In the genomic region with DNA sequence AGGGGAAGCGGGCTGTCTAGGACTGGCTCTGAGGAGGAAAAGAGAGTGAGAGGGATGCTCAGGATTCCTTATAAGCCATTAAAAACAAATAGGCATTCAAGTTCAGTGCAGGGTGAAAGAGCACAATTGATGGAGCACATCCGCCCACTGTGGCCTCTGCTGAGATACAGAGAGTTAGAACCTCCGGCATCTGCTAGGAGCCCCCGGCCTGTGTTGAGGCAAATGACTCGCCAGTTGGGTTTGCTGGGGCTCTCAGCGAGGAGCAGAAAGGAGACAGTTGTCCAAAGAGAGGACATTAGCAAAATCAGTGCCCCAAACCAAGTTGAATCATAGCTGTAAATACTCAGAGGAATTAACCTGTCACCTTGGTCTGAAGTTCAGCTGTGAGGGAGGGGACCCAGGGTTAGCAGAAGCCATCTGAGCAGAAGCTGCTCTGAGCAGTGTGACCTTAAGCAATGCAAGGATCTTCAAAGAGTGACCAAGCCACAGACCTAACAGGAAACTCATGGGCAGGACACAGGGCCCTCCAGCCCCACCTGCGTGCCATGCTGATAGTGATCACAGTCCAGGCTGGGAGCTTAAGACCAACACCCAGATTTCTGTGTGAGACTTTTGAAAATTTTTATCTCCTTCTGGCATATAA, we compare ENCODE assay signal across 17 cellular contexts. TPM values are rescaled to one million over a fixed set of nuclear protein-coding genes. Genes with fewer than 3 reads are reported as not detected.
"Had no signal": no experiment of that assay in that cellular context is flagged by ENCODE, and none has a peak within 500 bp of the region (broad histone marks: within the 10 kb centered on the region; RNA-seq: fewer than 3 reads in every experiment).

No MANE protein-coding gene starts in this region.

- H3K4me3 ChIP-seq: left lung, right atrium auricular region, stomach, thoracic aorta had no signal

- DNase-seq: activated B cell treated with CpG ODN at 0.5 μM for 24 hours; activated CD4-positive, alpha-beta T cell treated with anti-CD3 and anti-CD28 coated beads for 48 hours; dermis blood vessel endothelial cell; islet precursor cell; left lung; mammary epithelial cell; naive thymus-derived CD8-positive, alpha-beta T cell; nucleus accumbens; stimulated activated CD4-positive, alpha-beta T cell treated with anti-CD3 and anti-CD28 coated beads, Interleukin-4, amount 100 ng/mL, for 24 hours; stomach; T-helper 2 cell had no signal

- H3K4me3 Mint-ChIP-seq: activated B cell treated with CpG ODN at 0.5 μM for 24 hours; activated T-helper 1 cell treated with anti-CD3 and anti-CD28 coated beads, Interleukin-12 subunit alpha, Interleukin-12 subunit beta, Interleukin-2, Interleukin-4 antibody, amounts not matched to agents 30 ng/mL and 10 ng/mL and 1 ng/mL, durations not matched to agents 14 hours and 24 hours and 36 hours; naive thymus-derived CD8-positive, alpha-beta T cell had no signal

- H3K27me3 Mint-ChIP-seq: activated B cell treated with CpG ODN at 0.5 μM for 24 hours; naive thymus-derived CD8-positive, alpha-beta T cell had no signal

- H3K9me3 Mint-ChIP-seq: activated B cell treated with CpG ODN at 0.5 μM for 24 hours; activated T-helper 1 cell treated with anti-CD3 and anti-CD28 coated beads, Interleukin-12 subunit alpha, Interleukin-12 subunit beta, Interleukin-2, Interleukin-4 antibody, amounts not matched to agents 30 ng/mL and 10 ng/mL and 1 ng/mL, durations not matched to agents 14 hours and 24 hours and 36 hours; naive thymus-derived CD8-positive, alpha-beta T cell had no signal

- FAIRE-seq: astrocyte, bronchial epithelial cell had no signal

- H3K36me3 ChIP-seq: right atrium auricular region, stomach, thoracic aorta had no signal

- H3K4me1 ChIP-seq: left lung, right atrium auricular region had no signal

- H3K27ac ChIP-seq: left lung, right atrium auricular region, stomach, thoracic aorta had no signal

- H3K9me3 ChIP-seq: left lung, right atrium auricular region, stomach, thoracic aorta had no signal

- H3K4me1 Mint-ChIP-seq: activated B cell treated with CpG ODN at 0.5 μM for 24 hours had no signal

- H3K27ac Mint-ChIP-seq: activated B cell treated with CpG ODN at 0.5 μM for 24 hours; activated T-helper 1 cell treated with anti-CD3 and anti-CD28 coated beads, Interleukin-12 subunit alpha, Interleukin-12 subunit beta, Interleukin-2, Interleukin-4 antibody, amounts not matched to agents 30 ng/mL and 10 ng/mL and 1 ng/mL, durations not matched to agents 14 hours and 24 hours and 36 hours; naive thymus-derived CD8-positive, alpha-beta T cell had no signal

- H3K27me3 ChIP-seq: left lung, right atrium auricular region, stomach had no signal

- ATAC-seq: left lung; naive thymus-derived CD8-positive, alpha-beta T cell had no signal

- H3K36me3 Mint-ChIP-seq: naive thymus-derived CD8-positive, alpha-beta T cell had no signal

RNA-seq across cellular contexts. Expression of a gene that starts 23.3 kb away (rescaled TPM):
- total RNA-seq: astrocyte, bronchial epithelial cell, chondrocyte, dermis blood vessel endothelial cell, mammary epithelial cell had no signal
- polyA plus RNA-seq: mammary epithelial cell had no signal
